In the genomic region with DNA sequence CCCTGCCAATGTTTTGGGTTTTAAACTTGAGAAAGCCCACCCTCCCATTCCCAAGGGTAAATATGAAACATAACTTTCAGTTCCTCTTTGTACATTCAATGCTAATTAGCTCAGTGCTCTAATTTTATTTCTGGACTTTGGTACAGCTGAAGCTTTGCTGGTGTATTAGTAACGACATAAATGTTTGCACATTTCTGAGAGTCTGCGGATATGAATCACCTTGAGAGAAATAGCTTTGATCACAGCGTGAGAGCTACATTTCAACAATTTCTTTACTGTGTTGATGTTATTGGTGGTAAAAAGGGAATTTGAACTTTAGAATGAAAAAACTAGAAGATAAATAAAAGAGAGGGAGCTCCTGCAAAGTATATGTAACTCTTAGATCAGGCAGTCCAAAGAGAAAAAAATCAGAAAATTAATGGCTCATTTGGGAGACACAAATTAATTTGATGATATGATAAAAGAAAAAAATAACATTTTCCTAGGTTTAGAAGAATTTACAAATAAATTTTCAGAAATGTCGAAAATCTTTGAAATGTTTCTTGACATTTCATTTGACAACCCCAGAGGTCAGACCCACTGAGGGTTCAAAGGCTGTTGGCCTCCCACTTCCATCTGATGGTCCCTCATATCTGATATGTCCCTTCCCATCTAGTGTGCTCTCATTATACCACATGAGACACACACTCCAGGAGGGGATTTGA, we compare ENCODE assay signal across 1 cellular context.
TF ChIP-seq lines count a peak whose summit lies in the region.

No MANE protein-coding gene starts in this region.

TF ChIP-seq in HepG2, 621 proteins besides CTCF, POLR2A, EP300 and RAD21 (continued from another document and continues in another):
- TF ChIP-seq ATF7-NPFF (CRISPR knock-in tag; IDR thresholded peaks at IDR 0.05; ENCODE audit: low read depth): no peak
- TF ChIP-seq DMAP1 (CRISPR knock-in tag; IDR thresholded peaks at IDR 0.05): peak; percentile 51; the same call in 1 of the 2 replicates
- no peak for TF ChIP-seq SMAD1 (CRISPR knock-in tag; IDR thresholded peaks at IDR 0.05; ENCODE audit: borderline replicate concordance, low read depth)
- no peak for TF ChIP-seq ZNF326 (CRISPR knock-in tag; IDR thresholded peaks at IDR 0.05; ENCODE audit: borderline replicate concordance)
- TF ChIP-seq, protein P1, sequence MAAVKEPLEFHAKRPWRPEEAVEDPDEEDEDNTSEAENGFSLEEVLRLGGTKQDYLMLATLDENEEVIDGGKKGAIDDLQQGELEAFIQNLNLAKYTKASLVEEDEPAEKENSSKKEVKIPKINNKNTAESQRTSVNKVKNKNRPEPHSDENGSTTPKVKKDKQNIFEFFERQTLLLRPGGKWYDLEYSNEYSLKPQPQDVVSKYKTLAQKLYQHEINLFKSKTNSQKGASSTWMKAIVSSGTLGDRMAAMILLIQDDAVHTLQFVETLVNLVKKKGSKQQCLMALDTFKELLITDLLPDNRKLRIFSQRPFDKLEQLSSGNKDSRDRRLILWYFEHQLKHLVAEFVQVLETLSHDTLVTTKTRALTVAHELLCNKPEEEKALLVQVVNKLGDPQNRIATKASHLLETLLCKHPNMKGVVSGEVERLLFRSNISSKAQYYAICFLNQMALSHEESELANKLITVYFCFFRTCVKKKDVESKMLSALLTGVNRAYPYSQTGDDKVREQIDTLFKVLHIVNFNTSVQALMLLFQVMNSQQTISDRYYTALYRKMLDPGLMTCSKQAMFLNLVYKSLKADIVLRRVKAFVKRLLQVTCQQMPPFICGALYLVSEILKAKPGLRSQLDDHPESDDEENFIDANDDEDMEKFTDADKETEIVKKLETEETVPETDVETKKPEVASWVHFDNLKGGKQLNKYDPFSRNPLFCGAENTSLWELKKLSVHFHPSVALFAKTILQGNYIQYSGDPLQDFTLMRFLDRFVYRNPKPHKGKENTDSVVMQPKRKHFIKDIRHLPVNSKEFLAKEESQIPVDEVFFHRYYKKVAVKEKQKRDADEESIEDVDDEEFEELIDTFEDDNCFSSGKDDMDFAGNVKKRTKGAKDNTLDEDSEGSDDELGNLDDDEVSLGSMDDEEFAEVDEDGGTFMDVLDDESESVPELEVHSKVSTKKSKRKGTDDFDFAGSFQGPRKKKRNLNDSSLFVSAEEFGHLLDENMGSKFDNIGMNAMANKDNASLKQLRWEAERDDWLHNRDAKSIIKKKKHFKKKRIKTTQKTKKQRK (IDR thresholded peaks at IDR 0.05; ENCODE audit: low read length): no peak
- no peak for TF ChIP-seq NFKBIZ (CRISPR knock-in tag; IDR thresholded peaks at IDR 0.05)
- TF ChIP-seq SMYD3 (CRISPR knock-in tag; IDR thresholded peaks at IDR 0.05): no peak
- TF ChIP-seq, protein P2, sequence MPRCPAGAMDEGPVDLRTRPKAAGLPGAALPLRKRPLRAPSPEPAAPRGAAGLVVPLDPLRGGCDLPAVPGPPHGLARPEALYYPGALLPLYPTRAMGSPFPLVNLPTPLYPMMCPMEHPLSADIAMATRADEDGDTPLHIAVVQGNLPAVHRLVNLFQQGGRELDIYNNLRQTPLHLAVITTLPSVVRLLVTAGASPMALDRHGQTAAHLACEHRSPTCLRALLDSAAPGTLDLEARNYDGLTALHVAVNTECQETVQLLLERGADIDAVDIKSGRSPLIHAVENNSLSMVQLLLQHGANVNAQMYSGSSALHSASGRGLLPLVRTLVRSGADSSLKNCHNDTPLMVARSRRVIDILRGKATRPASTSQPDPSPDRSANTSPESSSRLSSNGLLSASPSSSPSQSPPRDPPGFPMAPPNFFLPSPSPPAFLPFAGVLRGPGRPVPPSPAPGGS (CRISPR knock-in tag; IDR thresholded peaks at IDR 0.05): no peak
- TF ChIP-seq, protein P3, sequence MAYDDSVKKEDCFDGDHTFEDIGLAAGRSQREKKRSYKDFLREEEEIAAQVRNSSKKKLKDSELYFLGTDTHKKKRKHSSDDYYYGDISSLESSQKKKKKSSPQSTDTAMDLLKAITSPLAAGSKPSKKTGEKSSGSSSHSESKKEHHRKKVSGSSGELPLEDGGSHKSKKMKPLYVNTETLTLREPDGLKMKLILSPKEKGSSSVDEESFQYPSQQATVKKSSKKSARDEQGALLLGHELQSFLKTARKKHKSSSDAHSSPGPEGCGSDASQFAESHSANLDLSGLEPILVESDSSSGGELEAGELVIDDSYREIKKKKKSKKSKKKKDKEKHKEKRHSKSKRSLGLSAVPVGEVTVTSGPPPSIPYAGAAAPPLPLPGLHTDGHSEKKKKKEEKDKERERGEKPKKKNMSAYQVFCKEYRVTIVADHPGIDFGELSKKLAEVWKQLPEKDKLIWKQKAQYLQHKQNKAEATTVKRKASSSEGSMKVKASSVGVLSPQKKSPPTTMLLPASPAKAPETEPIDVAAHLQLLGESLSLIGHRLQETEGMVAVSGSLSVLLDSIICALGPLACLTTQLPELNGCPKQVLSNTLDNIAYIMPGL (CRISPR knock-in tag; IDR thresholded peaks at IDR 0.05; ENCODE audit: borderline replicate concordance in 1 of 2, low read depth in 1 of 2): no peak; a peak in 1 of 4 replicates
- TF ChIP-seq, protein P4, sequence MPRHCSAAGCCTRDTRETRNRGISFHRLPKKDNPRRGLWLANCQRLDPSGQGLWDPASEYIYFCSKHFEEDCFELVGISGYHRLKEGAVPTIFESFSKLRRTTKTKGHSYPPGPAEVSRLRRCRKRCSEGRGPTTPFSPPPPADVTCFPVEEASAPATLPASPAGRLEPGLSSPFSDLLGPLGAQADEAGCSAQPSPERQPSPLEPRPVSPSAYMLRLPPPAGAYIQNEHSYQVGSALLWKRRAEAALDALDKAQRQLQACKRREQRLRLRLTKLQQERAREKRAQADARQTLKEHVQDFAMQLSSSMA (CRISPR knock-in tag; IDR thresholded peaks at IDR 0.05): no peak
- peak; percentile 34; the same call in 1 of the 2 replicates for TF ChIP-seq RCOR2 (CRISPR knock-in tag; IDR thresholded peaks at IDR 0.05)
- TF ChIP-seq, protein P5, sequence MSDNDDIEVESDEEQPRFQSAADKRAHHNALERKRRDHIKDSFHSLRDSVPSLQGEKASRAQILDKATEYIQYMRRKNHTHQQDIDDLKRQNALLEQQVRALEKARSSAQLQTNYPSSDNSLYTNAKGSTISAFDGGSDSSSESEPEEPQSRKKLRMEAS (IDR thresholded peaks at IDR 0.05): peak; percentile 54; the same call in 1 of the 2 replicates
- no peak for TF ChIP-seq ZSCAN12 (CRISPR knock-in tag; IDR thresholded peaks at IDR 0.05)
- peak; percentile 60; the same call in 1 of the 2 replicates for TF ChIP-seq JUNB (CRISPR knock-in tag; IDR thresholded peaks at IDR 0.05; ENCODE audit: borderline replicate concordance)
- peak; percentile 81 for TF ChIP-seq JUN (CRISPR knock-in tag; IDR thresholded peaks at IDR 0.05)
- TF ChIP-seq SMARCC2 (IDR thresholded peaks at IDR 0.05): peak; percentile 77; the same call in 1 of the 2 replicates
- no peak for TF ChIP-seq HIVEP1 (CRISPR knock-in tag; IDR thresholded peaks at IDR 0.05)
- TF ChIP-seq ZNF720 (CRISPR knock-in tag; IDR thresholded peaks at IDR 0.05): no peak
- no peak for TF ChIP-seq MBNL3 (CRISPR knock-in tag; conservative IDR thresholded peaks at IDR 0.05)
- TF ChIP-seq ZNF136 (CRISPR knock-in tag; IDR thresholded peaks at IDR 0.05; ENCODE audit: low read depth): no peak
- TF ChIP-seq MYC (CRISPR knock-in tag; IDR thresholded peaks at IDR 0.05; ENCODE audit: borderline replicate concordance): no peak
- no peak for TF ChIP-seq EEA1 (CRISPR knock-in tag; IDR thresholded peaks at IDR 0.05; ENCODE audit: borderline replicate concordance)
- no peak for TF ChIP-seq GABPB1 (CRISPR knock-in tag; IDR thresholded peaks at IDR 0.05)
- TF ChIP-seq SRF (IDR thresholded peaks at IDR 0.05; ENCODE audit: low read depth, low read length): no peak
- no peak for TF ChIP-seq MAF1 (CRISPR knock-in tag; IDR thresholded peaks at IDR 0.05; ENCODE audit: borderline replicate concordance)
- TF ChIP-seq, protein P6, sequence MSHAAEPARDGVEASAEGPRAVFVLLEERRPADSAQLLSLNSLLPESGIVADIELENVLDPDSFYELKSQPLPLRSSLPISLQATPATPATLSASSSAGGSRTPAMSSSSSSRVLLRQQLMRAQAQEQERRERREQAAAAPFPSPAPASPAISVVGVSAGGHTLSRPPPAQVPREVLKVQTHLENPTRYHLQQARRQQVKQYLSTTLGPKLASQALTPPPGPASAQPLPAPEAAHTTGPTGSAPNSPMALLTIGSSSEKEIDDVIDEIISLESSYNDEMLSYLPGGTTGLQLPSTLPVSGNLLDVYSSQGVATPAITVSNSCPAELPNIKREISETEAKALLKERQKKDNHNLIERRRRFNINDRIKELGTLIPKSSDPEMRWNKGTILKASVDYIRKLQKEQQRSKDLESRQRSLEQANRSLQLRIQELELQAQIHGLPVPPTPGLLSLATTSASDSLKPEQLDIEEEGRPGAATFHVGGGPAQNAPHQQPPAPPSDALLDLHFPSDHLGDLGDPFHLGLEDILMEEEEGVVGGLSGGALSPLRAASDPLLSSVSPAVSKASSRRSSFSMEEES (CRISPR knock-in tag; IDR thresholded peaks at IDR 0.05): no peak; the same call in 1 of the 2 replicates
- TF ChIP-seq FOXA3 (CRISPR knock-in tag; IDR thresholded peaks at IDR 0.05): peak; percentile 80
- TF ChIP-seq ZFX (CRISPR knock-in tag; IDR thresholded peaks at IDR 0.05; ENCODE audit: low read depth): no peak
- TF ChIP-seq, protein P7, sequence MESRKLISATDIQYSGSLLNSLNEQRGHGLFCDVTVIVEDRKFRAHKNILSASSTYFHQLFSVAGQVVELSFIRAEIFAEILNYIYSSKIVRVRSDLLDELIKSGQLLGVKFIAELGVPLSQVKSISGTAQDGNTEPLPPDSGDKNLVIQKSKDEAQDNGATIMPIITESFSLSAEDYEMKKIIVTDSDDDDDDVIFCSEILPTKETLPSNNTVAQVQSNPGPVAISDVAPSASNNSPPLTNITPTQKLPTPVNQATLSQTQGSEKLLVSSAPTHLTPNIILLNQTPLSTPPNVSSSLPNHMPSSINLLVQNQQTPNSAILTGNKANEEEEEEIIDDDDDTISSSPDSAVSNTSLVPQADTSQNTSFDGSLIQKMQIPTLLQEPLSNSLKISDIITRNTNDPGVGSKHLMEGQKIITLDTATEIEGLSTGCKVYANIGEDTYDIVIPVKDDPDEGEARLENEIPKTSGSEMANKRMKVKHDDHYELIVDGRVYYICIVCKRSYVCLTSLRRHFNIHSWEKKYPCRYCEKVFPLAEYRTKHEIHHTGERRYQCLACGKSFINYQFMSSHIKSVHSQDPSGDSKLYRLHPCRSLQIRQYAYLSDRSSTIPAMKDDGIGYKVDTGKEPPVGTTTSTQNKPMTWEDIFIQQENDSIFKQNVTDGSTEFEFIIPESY (CRISPR knock-in tag; IDR thresholded peaks at IDR 0.05): no peak
- TF ChIP-seq, protein P8, sequence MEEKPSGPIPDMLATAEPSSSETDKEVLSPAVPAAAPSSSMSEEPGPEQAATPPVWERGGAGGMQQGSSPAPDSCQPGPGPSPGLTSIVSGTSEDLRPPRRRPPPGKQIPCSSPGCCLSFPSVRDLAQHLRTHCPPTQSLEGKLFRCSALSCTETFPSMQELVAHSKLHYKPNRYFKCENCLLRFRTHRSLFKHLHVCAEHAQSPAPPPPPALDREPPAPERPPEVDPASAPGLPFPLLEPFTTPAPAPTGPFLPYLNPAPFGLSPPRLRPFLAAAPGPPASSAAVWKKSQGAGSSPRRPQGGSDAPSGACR (CRISPR knock-in tag; IDR thresholded peaks at IDR 0.05): 0 out of 2 replicates have a peak, but pooled peaks have one; percentile 24
- 0 out of 2 replicates have a peak, but pooled peaks have one; percentile 16 for TF ChIP-seq SP140L (CRISPR knock-in tag; IDR thresholded peaks at IDR 0.05; ENCODE audit: borderline replicate concordance)
- TF ChIP-seq ZNF792 (CRISPR knock-in tag; IDR thresholded peaks at IDR 0.05): no peak
- TF ChIP-seq, protein P9, sequence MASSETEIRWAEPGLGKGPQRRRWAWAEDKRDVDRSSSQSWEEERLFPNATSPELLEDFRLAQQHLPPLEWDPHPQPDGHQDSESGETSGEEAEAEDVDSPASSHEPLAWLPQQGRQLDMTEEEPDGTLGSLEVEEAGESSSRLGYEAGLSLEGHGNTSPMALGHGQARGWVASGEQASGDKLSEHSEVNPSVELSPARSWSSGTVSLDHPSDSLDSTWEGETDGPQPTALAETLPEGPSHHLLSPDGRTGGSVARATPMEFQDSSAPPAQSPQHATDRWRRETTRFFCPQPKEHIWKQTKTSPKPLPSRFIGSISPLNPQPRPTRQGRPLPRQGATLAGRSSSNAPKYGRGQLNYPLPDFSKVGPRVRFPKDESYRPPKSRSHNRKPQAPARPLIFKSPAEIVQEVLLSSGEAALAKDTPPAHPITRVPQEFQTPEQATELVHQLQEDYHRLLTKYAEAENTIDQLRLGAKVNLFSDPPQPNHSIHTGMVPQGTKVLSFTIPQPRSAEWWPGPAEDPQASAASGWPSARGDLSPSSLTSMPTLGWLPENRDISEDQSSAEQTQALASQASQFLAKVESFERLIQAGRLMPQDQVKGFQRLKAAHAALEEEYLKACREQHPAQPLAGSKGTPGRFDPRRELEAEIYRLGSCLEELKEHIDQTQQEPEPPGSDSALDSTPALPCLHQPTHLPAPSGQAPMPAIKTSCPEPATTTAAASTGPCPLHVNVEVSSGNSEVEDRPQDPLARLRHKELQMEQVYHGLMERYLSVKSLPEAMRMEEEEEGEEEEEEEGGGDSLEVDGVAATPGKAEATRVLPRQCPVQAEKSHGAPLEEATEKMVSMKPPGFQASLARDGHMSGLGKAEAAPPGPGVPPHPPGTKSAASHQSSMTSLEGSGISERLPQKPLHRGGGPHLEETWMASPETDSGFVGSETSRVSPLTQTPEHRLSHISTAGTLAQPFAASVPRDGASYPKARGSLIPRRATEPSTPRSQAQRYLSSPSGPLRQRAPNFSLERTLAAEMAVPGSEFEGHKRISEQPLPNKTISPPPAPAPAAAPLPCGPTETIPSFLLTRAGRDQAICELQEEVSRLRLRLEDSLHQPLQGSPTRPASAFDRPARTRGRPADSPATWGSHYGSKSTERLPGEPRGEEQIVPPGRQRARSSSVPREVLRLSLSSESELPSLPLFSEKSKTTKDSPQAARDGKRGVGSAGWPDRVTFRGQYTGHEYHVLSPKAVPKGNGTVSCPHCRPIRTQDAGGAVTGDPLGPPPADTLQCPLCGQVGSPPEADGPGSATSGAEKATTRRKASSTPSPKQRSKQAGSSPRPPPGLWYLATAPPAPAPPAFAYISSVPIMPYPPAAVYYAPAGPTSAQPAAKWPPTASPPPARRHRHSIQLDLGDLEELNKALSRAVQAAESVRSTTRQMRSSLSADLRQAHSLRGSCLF (CRISPR knock-in tag; IDR thresholded peaks at IDR 0.05; ENCODE audit: borderline replicate concordance): no peak
- TF ChIP-seq, protein P10, sequence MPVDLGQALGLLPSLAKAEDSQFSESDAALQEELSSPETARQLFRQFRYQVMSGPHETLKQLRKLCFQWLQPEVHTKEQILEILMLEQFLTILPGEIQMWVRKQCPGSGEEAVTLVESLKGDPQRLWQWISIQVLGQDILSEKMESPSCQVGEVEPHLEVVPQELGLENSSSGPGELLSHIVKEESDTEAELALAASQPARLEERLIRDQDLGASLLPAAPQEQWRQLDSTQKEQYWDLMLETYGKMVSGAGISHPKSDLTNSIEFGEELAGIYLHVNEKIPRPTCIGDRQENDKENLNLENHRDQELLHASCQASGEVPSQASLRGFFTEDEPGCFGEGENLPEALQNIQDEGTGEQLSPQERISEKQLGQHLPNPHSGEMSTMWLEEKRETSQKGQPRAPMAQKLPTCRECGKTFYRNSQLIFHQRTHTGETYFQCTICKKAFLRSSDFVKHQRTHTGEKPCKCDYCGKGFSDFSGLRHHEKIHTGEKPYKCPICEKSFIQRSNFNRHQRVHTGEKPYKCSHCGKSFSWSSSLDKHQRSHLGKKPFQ (CRISPR knock-in tag; IDR thresholded peaks at IDR 0.05; ENCODE audit: insufficient replicate concordance): peak; percentile 39
- TF ChIP-seq, protein P11, sequence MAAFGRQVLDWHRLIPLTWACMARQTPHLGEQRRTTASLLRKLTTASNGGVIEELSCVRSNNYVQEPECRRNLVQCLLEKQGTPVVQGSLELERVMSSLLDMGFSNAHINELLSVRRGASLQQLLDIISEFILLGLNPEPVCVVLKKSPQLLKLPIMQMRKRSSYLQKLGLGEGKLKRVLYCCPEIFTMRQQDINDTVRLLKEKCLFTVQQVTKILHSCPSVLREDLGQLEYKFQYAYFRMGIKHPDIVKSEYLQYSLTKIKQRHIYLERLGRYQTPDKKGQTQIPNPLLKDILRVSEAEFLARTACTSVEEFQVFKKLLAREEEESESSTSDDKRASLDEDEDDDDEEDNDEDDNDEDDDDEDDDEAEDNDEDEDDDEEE (CRISPR knock-in tag; IDR thresholded peaks at IDR 0.05): no peak
- TF ChIP-seq SMAD3 (CRISPR knock-in tag; IDR thresholded peaks at IDR 0.05): peak; percentile 76
